Comparison of ENCODE assay signal across 7 cellular contexts in genomic region chr5:180605554-180606214, GRCh38. TPM values are rescaled to one million over a fixed set of nuclear protein-coding genes. Genes with fewer than 3 reads are reported as not detected.
DNase-seq lines count a peak whose midpoint lies in the region; ATAC-seq, FAIRE-seq and TF ChIP-seq lines count a peak whose summit lies in the region.

No MANE protein-coding gene starts in this region.

- CTCF ChIA-PET in K562 (lab: Yijun Ruan, JAX; ENCODE audit: low intra/inter-chr PET ratio) = interaction anchor here (0.6 to 1.8 kb wide), 2 partner anchors 257 to 312 kb away, joined by 3 to 15 read pairs; no protein-coding TSS in a partner anchor

- peak overlapping the region; percentile 53 for H2AFZ ChIP-seq in K562 (ENCODE audit: low read depth, low read length)

- H3K27ac ChIP-seq in K562 (ENCODE audit: extremely low read depth, low read depth, low read length) = no peak overlapping the region

- peaks cover 0 to 7% of the 10 kb centered on the region in 2 experiments; a peak in 2 of 5 replicates for H3K27me3 ChIP-seq in K562 (ENCODE audit: control insufficient read depth in 2 of 2, insufficient read depth in 2 of 2, low read length in 2 of 2)

- no peak for TF ChIP-seq POLR2A in K562 (conservative IDR thresholded peaks at IDR 0.05)

- FAIRE-seq in K562 (lab: Jason Lieb, UNC) = peak; percentile 94

- H3K4me1 ChIP-seq in K562 (replicated peaks in 1 of 2; ENCODE audit: control insufficient read depth in 2 of 2, insufficient read depth in 2 of 2, low read length in 2 of 2) = peaks cover 10 to 45% of the 10 kb centered on the region in 2 experiments; a peak in 4 of 5 replicates

- POLR2A ChIA-PET in K562 (lab: Yijun Ruan, JAX) = no interaction called here

- no peaks in the 10 kb centered on the region for H3K36me3 ChIP-seq in K562 (ENCODE audit: control insufficient read depth, insufficient read depth, low read length)

- no peak overlapping the region for H3K4me3 ChIP-seq in K562

- no peak overlapping the region for H3K9ac ChIP-seq in K562 (ENCODE audit: insufficient read depth in 1 of 2, low read depth in 2 of 2, low read length in 2 of 2)

- peak; percentile 80 for TF ChIP-seq CTCF in GM12874 (IDR thresholded peaks at IDR 0.05; ENCODE audit: insufficient read depth, low read depth, low read length)
- TF ChIP-seq CTCF in K562 (IDR thresholded peaks at IDR 0.05 in 2 of 3, conservative IDR thresholded peaks at IDR 0.05 in 1 of 3; ENCODE audit: insufficient read depth in 2 of 3, low read depth in 1 of 3, low read length in 3 of 3) = peak; percentile 77 to 89 (median 79)

- no peaks in the 10 kb centered on the region for H4K20me1 ChIP-seq in K562 (replicated peaks; ENCODE audit: control insufficient read depth, insufficient read depth, low read length)

- TF ChIP-seq EP300 in K562 (IDR thresholded peaks at IDR 0.05; ENCODE audit: low read length) = no peak

- ATAC-seq in K562 = peak; percentile 70
- no peak for ATAC-seq in HG02884 (IDR thresholded peaks at IDR 0.05; ENCODE audit: unreplicated experiment)

- TF ChIP-seq RAD21 in K562 (CRISPR knock-in tag; conservative IDR thresholded peaks at IDR 0.05 in 1 of 2, IDR thresholded peaks at IDR 0.05 in 1 of 2) = peak; percentile 30 to 73; a peak in 3 of 4 replicates

- BruUV-seq in K562 (replicated peaks; lab: Mats Ljungman, UMichigan) = no TSS peak

- 34% methylated on average over 11 of the region's 11 CpGs for WGBS in K562 (ENCODE audit: insufficient coverage, low coverage, missing lambda C conversion rate)

- no peaks in the 10 kb centered on the region for H3K9me1 ChIP-seq in K562 (ENCODE audit: control insufficient read depth, insufficient read depth, low read length)

- no peaks in the 10 kb centered on the region for H3K79me2 ChIP-seq in K562 (ENCODE audit: control insufficient read depth, insufficient read depth, low read length)

- in situ Hi-C loops in K562 (cut with MboI) = no loop called here

- intact Hi-C loops in K562 (cut with micrococcal nuclease) = loop anchor here (1.0 to 10.0 kb wide), 6 partner anchors 51 to 401 kb away; partner anchors contain the start of genes CNOT6, MAPK9 and RASGEF1C

- H3K4me2 ChIP-seq in K562 (ENCODE audit: insufficient read depth, low read length) = 0 out of 2 replicates have a peak overlapping the region, but pooled peaks have one; percentile 0

- H3K9me3 ChIP-seq in K562 (replicated peaks; ENCODE audit: control insufficient read depth, insufficient read depth, low read depth, low read length) = no peaks in the 10 kb centered on the region

- peak; percentile 45 for DNase-seq in LHCN-M2 (ENCODE audit: low read depth)
- DNase-seq in T-helper 22 cell (ENCODE audit: low read depth) = peak; percentile 11
- peak; percentile 51 to 81 (median 59) for DNase-seq in K562 (ENCODE audit: extremely low read depth in 1 of 4, low spot score in 3 of 4)
- DNase-seq in inferior parietal cortex (ENCODE audit: extremely low spot score) = peak; percentile 42
- DNase-seq in stimulated activated CD4-positive, alpha-beta T cell treated with anti-CD3 and anti-CD28 coated beads, TNF-alpha, amount 100 ng/mL, for 48 hours (ENCODE audit: low read depth in 3 of 3) = peak; percentile 38 to 57 (median 52)

TF ChIP-seq in K562, 482 proteins besides CTCF, POLR2A, EP300 and RAD21 (continues in another document):
- peak; percentile 51 for TF ChIP-seq MEIS2 (IDR thresholded peaks at IDR 0.05; ENCODE audit: partially characterized antibody)
- 0 out of 2 replicates have a peak, but pooled peaks have one; percentile 22 for TF ChIP-seq CREM (IDR thresholded peaks at IDR 0.05; ENCODE audit: low read depth)
- peak; percentile 59; the same call in 1 of the 2 replicates for TF ChIP-seq SMC3 (conservative IDR thresholded peaks at IDR 0.05; ENCODE audit: insufficient read depth, low read depth, low read length)
- peak; percentile 5; the same call in 1 of the 2 replicates for TF ChIP-seq STAG1 (CRISPR knock-in tag; IDR thresholded peaks at IDR 0.05; ENCODE audit: borderline replicate concordance)
- no peak for TF ChIP-seq FUS (optimal IDR thresholded peaks at IDR 0.05; ENCODE audit: low read depth, low read length)
- no peak for TF ChIP-seq ZNF583 (CRISPR knock-in tag; IDR thresholded peaks at IDR 0.05)
- 0 out of 2 replicates have a peak, but pooled peaks have one; percentile 33 for TF ChIP-seq MYC (IDR thresholded peaks at IDR 0.05; ENCODE audit: low read depth, low read length)
- TF ChIP-seq MYC (CRISPR knock-in tag; IDR thresholded peaks at IDR 0.05; ENCODE audit: borderline replicate concordance, low read depth) = no peak
- no peak for TF ChIP-seq CREB5 (CRISPR knock-in tag; IDR thresholded peaks at IDR 0.05)
- no peak for TF ChIP-seq NRF1 (conservative IDR thresholded peaks at IDR 0.05 in 1 of 2, IDR thresholded peaks at IDR 0.05 in 1 of 2)
- TF ChIP-seq SIRT6 (IDR thresholded peaks at IDR 0.05; ENCODE audit: low read depth, low read length) = no peak
- TF ChIP-seq PKNOX1 (IDR thresholded peaks at IDR 0.05) = 0 out of 2 replicates have a peak, but pooled peaks have one; percentile 23

RNA-seq across cellular contexts. Expression of gene SCGB3A1, which starts 14.4 kb away (rescaled TPM):
- total RNA-seq in LHCN-M2 (2014; rRNA removed) (not detected in 2 replicates), K562 (2014; rRNA removed) (not detected in 2 replicates), K562 (2014; rRNA removed; fragmentation: Illumina TruSeq; extraction: Trizol) (not detected in 2 replicates), K562 (2015; rRNA removed; fragmentation: Illumina TruSeq; extraction: Trizol) (not detected in 2 replicates), K562 (2021) (0.33 TPM in 1 of 2 replicates, not detected in the other)
- 0.15 TPM for polyA plus RNA-seq in LHCN-M2 (2012)
- not detected in 2 replicates for total RNA-seq in K562 (2011; cell fraction: chromatin; rRNA removed; ENCODE audit: low replicate concordance)
- not detected in 2 replicates for total RNA-seq in K562 (2011; cell fraction: nucleolus; rRNA removed)
- total RNA-seq in K562 (2011; cell fraction: nucleoplasm; rRNA removed) = not detected in 2 replicates
- polyA plus RNA-seq in K562 (2011; rRNA removed) (not detected in 2 replicates), K562 (2014; fragmentation: Illumina TruSeq; extraction: Trizol) (not detected in 2 replicates), K562 (2014; fragmentation: Nextera tagmentation; extraction: Ambion mirVana) (not detected), K562 (2014; rRNA removed) (not detected in 2 replicates)
- not detected in 2 replicates for polyA plus RNA-seq in K562 (2011; cell fraction: cytosol; rRNA removed)
- polyA plus RNA-seq in K562 (2011; cell fraction: nucleus; rRNA removed) = not detected in 2 replicates
- not detected in 2 replicates for polyA plus RNA-seq in K562 (2012)
- not detected in 2 replicates for polyA minus RNA-seq in K562 (2011; rRNA and poly(A)+ RNA removed)
- not detected in 2 replicates for polyA minus RNA-seq in K562 (2011; cell fraction: cytosol; rRNA and poly(A)+ RNA removed)
- not detected in 2 replicates for polyA minus RNA-seq in K562 (2011; cell fraction: nucleus; rRNA and poly(A)+ RNA removed)

RNA-seq across cellular contexts. Expression of gene FLT4, which starts 43.7 kb away (rescaled TPM):
- total RNA-seq in LHCN-M2 (2014; rRNA removed) (3.2 and 4.5 TPM in 2 replicates), K562 (2014; rRNA removed) (0.14 and 0.24 TPM in 2 replicates), K562 (2014; rRNA removed; fragmentation: Illumina TruSeq; extraction: Trizol) (not detected in 2 replicates), K562 (2015; rRNA removed; fragmentation: Illumina TruSeq; extraction: Trizol) (0.07 TPM in 1 of 2 replicates, not detected in the other), K562 (2021) (0.24 and 0.47 TPM in 2 replicates)
- polyA plus RNA-seq in LHCN-M2 (2012) = 1.4 TPM
- 2.0 and 6.0 TPM in 2 replicates for total RNA-seq in K562 (2011; cell fraction: chromatin; rRNA removed; ENCODE audit: low replicate concordance)
- 1.7 and 3.3 TPM in 2 replicates for total RNA-seq in K562 (2011; cell fraction: nucleolus; rRNA removed)
- 1.1 and 2.1 TPM in 2 replicates for total RNA-seq in K562 (2011; cell fraction: nucleoplasm; rRNA removed)
- polyA plus RNA-seq in K562 (2011; rRNA removed) (0.26 and 0.42 TPM in 2 replicates), K562 (2014; fragmentation: Illumina TruSeq; extraction: Trizol) (0.18 and 0.21 TPM in 2 replicates), K562 (2014; fragmentation: Nextera tagmentation; extraction: Ambion mirVana) (under 1 TPM in 1 of 2 experiments, not detected in 1; 0.01 TPM), K562 (2014; rRNA removed) (0.05 and 0.12 TPM in 2 replicates)
- 0.27 and 0.48 TPM in 2 replicates for polyA plus RNA-seq in K562 (2011; cell fraction: cytosol; rRNA removed)
- 1.2 and 1.6 TPM in 2 replicates for polyA plus RNA-seq in K562 (2011; cell fraction: nucleus; rRNA removed)
- polyA plus RNA-seq in K562 (2012) = 0.10 and 0.40 TPM in 2 replicates
- polyA minus RNA-seq in K562 (2011; rRNA and poly(A)+ RNA removed) = 0.18 and 0.21 TPM in 2 replicates
- polyA minus RNA-seq in K562 (2011; cell fraction: cytosol; rRNA and poly(A)+ RNA removed) = 0.48 TPM in 1 of 2 replicates, not detected in the other
- 0.56 and 1.2 TPM in 2 replicates for polyA minus RNA-seq in K562 (2011; cell fraction: nucleus; rRNA and poly(A)+ RNA removed)
